8 cellular contexts compared by ENCODE assay signal in the genomic region with DNA sequence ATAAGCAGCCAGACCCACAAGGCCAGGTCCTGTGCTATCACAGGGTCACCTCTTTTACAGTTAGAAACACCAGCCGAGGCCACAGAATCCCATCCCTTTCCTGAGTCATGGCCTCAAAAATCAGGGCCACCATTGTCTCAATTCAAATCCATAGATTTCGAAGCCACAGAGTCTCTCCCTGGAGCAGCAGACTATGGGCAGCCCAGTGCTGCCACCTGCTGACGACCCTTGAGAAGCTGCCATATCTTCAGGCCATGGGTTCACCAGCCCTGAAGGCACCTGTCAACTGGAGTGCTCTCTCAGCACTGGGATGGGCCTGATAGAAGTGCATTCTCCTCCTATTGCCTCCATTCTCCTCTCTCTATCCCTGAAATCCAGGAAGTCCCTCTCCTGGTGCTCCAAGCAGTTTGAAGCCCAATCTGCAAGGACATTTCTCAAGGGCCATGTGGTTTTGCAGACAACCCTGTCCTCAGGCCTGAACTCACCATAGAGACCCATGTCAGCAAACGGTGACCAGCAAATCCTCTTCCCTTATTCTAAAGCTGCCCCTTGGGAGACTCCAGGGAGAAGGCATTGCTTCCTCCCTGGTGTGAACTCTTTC. TPM values are rescaled to one million over a fixed set of nuclear protein-coding genes. Genes with fewer than 3 reads are reported as not detected.
DNase-seq lines count a peak whose midpoint lies in the region; ATAC-seq and TF ChIP-seq lines count a peak whose summit lies in the region.

No MANE protein-coding gene starts in this region.

- H3K4me1 Mint-ChIP-seq in MCF 10A (ENCODE audit: insufficient read depth, unreplicated experiment), result peaks cover 14% of the 10 kb centered on the region
- H3K4me1 Mint-ChIP-seq in immature natural killer cell, result no peaks in the 10 kb centered on the region

- POLR2A ChIA-PET in MCF 10A (lab: Yijun Ruan, JAX), result interaction anchor here (0.6 to 3.9 kb wide), 12 partner anchors 14 to 601 kb away, joined by 3 to 13 read pairs (median 3); a partner anchor contains a TSS

- H3K9me3 Mint-ChIP-seq in MCF 10A (ENCODE audit: unreplicated experiment) (peaks cover 5% of the 10 kb centered on the region), immature natural killer cell (no peaks in the 10 kb centered on the region)

- BruUV-seq in MCF 10A (replicated peaks; lab: Mats Ljungman, UMichigan), result no TSS peak

- no peak overlapping the region for H3K27ac ChIP-seq in VCaP

- no peak for ATAC-seq in GM21619 (IDR thresholded peaks at IDR 0.05; ENCODE audit: unreplicated experiment)

- H3K27ac Mint-ChIP-seq in MCF 10A (ENCODE audit: low read depth, unreplicated experiment), result no peak overlapping the region
- H3K27ac Mint-ChIP-seq in immature natural killer cell, result no peak overlapping the region

- H3K36me3 Mint-ChIP-seq in MCF 10A (ENCODE audit: insufficient read depth, unreplicated experiment) (peaks cover 13% of the 10 kb centered on the region), immature natural killer cell (peaks cover 0 to 4% (median 4%) of the 10 kb centered on the region in 3 donors)

- no peak overlapping the region for H3K4me3 Mint-ChIP-seq in MCF 10A (ENCODE audit: unreplicated experiment)
- H3K4me3 Mint-ChIP-seq in immature natural killer cell, result no peak overlapping the region

- H3K27me3 Mint-ChIP-seq in MCF 10A (ENCODE audit: insufficient read depth, unreplicated experiment) (no peaks in the 10 kb centered on the region), immature natural killer cell (ENCODE audit: low read depth in 3 of 3) (peaks cover 0 to 10% (median 0%) of the 10 kb centered on the region in 3 donors)

- TF ChIP-seq CTCF in VCaP (conservative IDR thresholded peaks at IDR 0.05) (peak; percentile 94), MCF 10A (IDR thresholded peaks at IDR 0.05; ENCODE audit: unreplicated experiment) (peak; percentile 79)

- intact Hi-C loops in MCF 10A (cut with micrococcal nuclease), result loop anchor here (1.0 to 2.0 kb wide), 7 partner anchors 29 to 591 kb away; a partner anchor contains a TSS

- DNase-seq in DMS53 (lab: John Stamatoyannopoulos, UW) (peak; percentile 73), DMS53 treated with DMSO at 0.1 percent for 48 hours (lab: John Stamatoyannopoulos, UW; ENCODE audit: unreplicated experiment) (no peak), NCI-H187 (lab: John Stamatoyannopoulos, UW) (peak; percentile 22 to 26), MCF 10A (ENCODE audit: unreplicated experiment) (peak; percentile 84), immature natural killer cell (peak; percentile 44 to 61 (median 53))
- DNase-seq in stimulated activated CD4-positive, alpha-beta T cell treated with anti-CD3 and anti-CD28 coated beads, Interleukin-1b, Interleukin-23, amount 100 ng/mL, for 1 hour (ENCODE audit: low read depth in 2 of 2), result peak; percentile 18 to 44

- CTCF ChIA-PET in MCF 10A (lab: Yijun Ruan, JAX), result interaction anchor here (0.6 to 3.0 kb wide), 30 partner anchors 10 to 840 kb away, joined by 3 to 23 read pairs (median 4); a partner anchor contains a TSS

RNA-seq across cellular contexts. Expression of a gene that starts 39.6 kb away (rescaled TPM):
- total RNA-seq in MCF 10A (2022), result 1.1 and 2.5 TPM in 2 replicates
- under 1 TPM in 1 of 3 donors, not detected in 2; 0.15 TPM for polyA plus RNA-seq in immature natural killer cell

RNA-seq across cellular contexts. Expression of a gene that starts 52.3 kb away (rescaled TPM):
- 27.6 and 27.8 TPM in 2 replicates for total RNA-seq in MCF 10A (2022)
- 10 to 100 TPM; 27.9 to 54.2 (median 43.3) TPM for polyA plus RNA-seq in immature natural killer cell
